ENCODE assay signal across 10 cellular contexts in the genomic region with DNA sequence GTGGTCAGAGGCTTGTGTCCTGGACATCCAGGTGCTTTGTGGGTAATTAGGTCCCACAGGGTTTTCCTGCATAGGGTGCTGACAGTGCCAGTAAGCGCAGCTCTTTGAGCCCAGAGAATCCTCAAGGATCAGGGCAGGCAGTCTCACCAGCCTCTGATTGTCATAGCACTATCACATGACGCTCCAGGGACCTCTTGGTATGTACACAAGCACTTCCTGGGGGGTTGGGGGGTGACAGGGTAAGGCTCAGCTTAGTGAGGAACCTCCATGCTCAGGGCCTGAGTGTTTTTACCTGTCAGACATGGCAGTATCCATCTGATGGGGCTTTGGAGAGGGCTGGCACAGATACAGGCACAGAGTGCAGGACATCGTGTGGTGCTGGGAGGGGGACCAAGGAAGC. TPM values are rescaled to one million over a fixed set of nuclear protein-coding genes. Genes with fewer than 3 reads are reported as not detected.
DNase-seq lines count a peak whose midpoint lies in the region; ATAC-seq and TF ChIP-seq lines count a peak whose summit lies in the region.
"Had no signal": no experiment of that assay in that cellular context is flagged by ENCODE, and none has a peak within 500 bp of the region (broad histone marks: within the 10 kb centered on the region; RNA-seq: fewer than 3 reads in every experiment).

No MANE protein-coding gene starts in this region.

- peaks cover 14% of the 10 kb centered on the region for H3K79me2 ChIP-seq in SK-N-SH (ENCODE audit: insufficient read depth)

- TF ChIP-seq RAD21 in SK-N-SH (IDR thresholded peaks at IDR 0.05; ENCODE audit: low read length), result no peak

- no peak overlapping the region for H3K9ac ChIP-seq in SK-N-SH

- no peaks in the 10 kb centered on the region for H4K20me1 ChIP-seq in SK-N-SH (ENCODE audit: insufficient read depth)

- POLR2A ChIA-PET in SK-N-SH (lab: Yijun Ruan, JAX), result no interaction called here

- no peak overlapping the region for H3K4me2 ChIP-seq in SK-N-SH

- H3K36me3 ChIP-seq in brain microvascular endothelial cell (replicated peaks), result no peaks in the 10 kb centered on the region
- peaks cover 0 to 5% of the 10 kb centered on the region in 2 experiments for H3K36me3 ChIP-seq in SK-N-SH (replicated peaks in 1 of 2; ENCODE audit: control insufficient read depth in 1 of 2, insufficient read depth in 2 of 2, low read length in 1 of 2)

- H3K27me3 ChIP-seq in brain microvascular endothelial cell (replicated peaks) (no peaks in the 10 kb centered on the region), SK-N-SH (ENCODE audit: insufficient read depth) (no peaks in the 10 kb centered on the region)

- no peaks in the 10 kb centered on the region for H3K9me2 ChIP-seq in SK-N-SH

- peak; percentile 39 for DNase-seq in HCEC 1CT
- DNase-seq in T-helper 1 cell, result peak in 3 of 5 donors; percentile 15 to 53 (median 44)
- peak; percentile 31 for DNase-seq in brain microvascular endothelial cell
- DNase-seq in renal cortical epithelial cell (ENCODE audit: low read depth), result peak; percentile 18
- DNase-seq in NCI-H1417 treated with DMSO at 0.1 percent for 48 hours (lab: John Stamatoyannopoulos, UW), result no peak
- DNase-seq in GOT3 (lab: John Stamatoyannopoulos, UW), result no peak
- DNase-seq in SK-N-SH, result no peak
- DNase-seq: NCI-H345, posterior cingulate gyrus had no signal

- no peak for TF ChIP-seq EP300 in SK-N-SH (IDR thresholded peaks at IDR 0.05; ENCODE audit: borderline replicate concordance in 1 of 2, low read depth in 1 of 2, low read length in 1 of 2)

- CTCF ChIA-PET in SK-N-SH (lab: Yijun Ruan, JAX), result interaction anchor here (0.7 to 5.6 kb wide), 4 partner anchors 21 to 93 kb away, joined by 3 to 46 read pairs (median 4); no protein-coding TSS in a partner anchor

- WGBS in SK-N-SH (ENCODE audit: low lambda C conversion rate), result 79% methylated on average over 2 of the region's 3 CpGs

- H3K4me3 ChIP-seq in brain microvascular endothelial cell (ENCODE audit: low read depth, low read length) (no peak overlapping the region), SK-N-SH (ENCODE audit: low read depth in 2 of 2, low read length in 1 of 2) (no peak overlapping the region)

- no peak for ATAC-seq in HG03159 (IDR thresholded peaks at IDR 0.05; ENCODE audit: unreplicated experiment)

- no peak overlapping the region for H2AFZ ChIP-seq in SK-N-SH (ENCODE audit: low read depth)

- no peaks in the 10 kb centered on the region for H3F3A ChIP-seq in SK-N-SH (replicated peaks; ENCODE audit: insufficient read depth)

- H3K9me3 ChIP-seq in SK-N-SH, result no peaks in the 10 kb centered on the region

- TF ChIP-seq CTCF in brain microvascular endothelial cell (IDR thresholded peaks at IDR 0.05; ENCODE audit: low read depth, low read length, missing control alignments) (no peak), SK-N-SH (IDR thresholded peaks at IDR 0.05) (no peak)

- no peak overlapping the region for H3K27ac ChIP-seq in brain microvascular endothelial cell
- no peak overlapping the region for H3K27ac ChIP-seq in SK-N-SH (ENCODE audit: low read depth in 2 of 2, low read length in 1 of 2)

- peaks cover 15 to 33% of the 10 kb centered on the region in 2 experiments; a peak in 3 of 4 replicates for H3K4me1 ChIP-seq in SK-N-SH (ENCODE audit: control insufficient read depth in 1 of 2, insufficient read depth in 2 of 2, low read depth in 1 of 2, low read length in 1 of 2)

- in situ Hi-C loops in brain microvascular endothelial cell (cut with HindIII; ENCODE audit: low pct_ligation_motif_present, low sequenced_read_pairs), result no loop called here

TF ChIP-seq in SK-N-SH, 30 proteins besides CTCF, POLR2A, EP300 and RAD21:
- TF ChIP-seq RCOR1 (IDR thresholded peaks at IDR 0.05; ENCODE audit: low read length) (no peak), TCF12 (IDR thresholded peaks at IDR 0.05) (no peak), FOXM1 (IDR thresholded peaks at IDR 0.05; ENCODE audit: low read depth) (no peak), TAF1 (IDR thresholded peaks at IDR 0.05; ENCODE audit: borderline replicate concordance, low read depth, low read length) (no peak), TEAD4 (IDR thresholded peaks at IDR 0.05; ENCODE audit: borderline replicate concordance, insufficient read depth) (no peak), NRF1 (IDR thresholded peaks at IDR 0.05; ENCODE audit: low read depth, low read length) (no peak), YY1 (IDR thresholded peaks at IDR 0.05; ENCODE audit: low read depth) (no peak), RXRA (IDR thresholded peaks at IDR 0.05; ENCODE audit: borderline replicate concordance, low read depth) (no peak), POLR2AphosphoS5 (IDR thresholded peaks at IDR 0.05; ENCODE audit: low read depth, low read length) (no peak), MEF2A (IDR thresholded peaks at IDR 0.05; ENCODE audit: borderline replicate concordance, low read depth) (no peak), SMC3 (IDR thresholded peaks at IDR 0.05; ENCODE audit: low read depth, low read length) (no peak), RFX5 (IDR thresholded peaks at IDR 0.05; ENCODE audit: low read length) (no peak)
- TF ChIP-seq, protein P1, sequence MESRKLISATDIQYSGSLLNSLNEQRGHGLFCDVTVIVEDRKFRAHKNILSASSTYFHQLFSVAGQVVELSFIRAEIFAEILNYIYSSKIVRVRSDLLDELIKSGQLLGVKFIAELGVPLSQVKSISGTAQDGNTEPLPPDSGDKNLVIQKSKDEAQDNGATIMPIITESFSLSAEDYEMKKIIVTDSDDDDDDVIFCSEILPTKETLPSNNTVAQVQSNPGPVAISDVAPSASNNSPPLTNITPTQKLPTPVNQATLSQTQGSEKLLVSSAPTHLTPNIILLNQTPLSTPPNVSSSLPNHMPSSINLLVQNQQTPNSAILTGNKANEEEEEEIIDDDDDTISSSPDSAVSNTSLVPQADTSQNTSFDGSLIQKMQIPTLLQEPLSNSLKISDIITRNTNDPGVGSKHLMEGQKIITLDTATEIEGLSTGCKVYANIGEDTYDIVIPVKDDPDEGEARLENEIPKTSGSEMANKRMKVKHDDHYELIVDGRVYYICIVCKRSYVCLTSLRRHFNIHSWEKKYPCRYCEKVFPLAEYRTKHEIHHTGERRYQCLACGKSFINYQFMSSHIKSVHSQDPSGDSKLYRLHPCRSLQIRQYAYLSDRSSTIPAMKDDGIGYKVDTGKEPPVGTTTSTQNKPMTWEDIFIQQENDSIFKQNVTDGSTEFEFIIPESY (IDR thresholded peaks at IDR 0.05; ENCODE audit: borderline replicate concordance, low read depth), result no peak
- TF ChIP-seq, protein P2, sequence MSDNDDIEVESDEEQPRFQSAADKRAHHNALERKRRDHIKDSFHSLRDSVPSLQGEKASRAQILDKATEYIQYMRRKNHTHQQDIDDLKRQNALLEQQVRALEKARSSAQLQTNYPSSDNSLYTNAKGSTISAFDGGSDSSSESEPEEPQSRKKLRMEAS (IDR thresholded peaks at IDR 0.05; ENCODE audit: low read depth), result no peak
- TF ChIP-seq, protein P3, sequence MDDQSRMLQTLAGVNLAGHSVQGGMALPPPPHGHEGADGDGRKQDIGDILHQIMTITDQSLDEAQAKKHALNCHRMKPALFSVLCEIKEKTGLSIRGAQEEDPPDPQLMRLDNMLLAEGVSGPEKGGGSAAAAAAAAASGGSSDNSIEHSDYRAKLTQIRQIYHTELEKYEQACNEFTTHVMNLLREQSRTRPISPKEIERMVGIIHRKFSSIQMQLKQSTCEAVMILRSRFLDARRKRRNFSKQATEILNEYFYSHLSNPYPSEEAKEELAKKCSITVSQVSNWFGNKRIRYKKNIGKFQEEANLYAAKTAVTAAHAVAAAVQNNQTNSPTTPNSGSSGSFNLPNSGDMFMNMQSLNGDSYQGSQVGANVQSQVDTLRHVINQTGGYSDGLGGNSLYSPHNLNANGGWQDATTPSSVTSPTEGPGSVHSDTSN (IDR thresholded peaks at IDR 0.05), result no peak
- TF ChIP-seq, protein P4, sequence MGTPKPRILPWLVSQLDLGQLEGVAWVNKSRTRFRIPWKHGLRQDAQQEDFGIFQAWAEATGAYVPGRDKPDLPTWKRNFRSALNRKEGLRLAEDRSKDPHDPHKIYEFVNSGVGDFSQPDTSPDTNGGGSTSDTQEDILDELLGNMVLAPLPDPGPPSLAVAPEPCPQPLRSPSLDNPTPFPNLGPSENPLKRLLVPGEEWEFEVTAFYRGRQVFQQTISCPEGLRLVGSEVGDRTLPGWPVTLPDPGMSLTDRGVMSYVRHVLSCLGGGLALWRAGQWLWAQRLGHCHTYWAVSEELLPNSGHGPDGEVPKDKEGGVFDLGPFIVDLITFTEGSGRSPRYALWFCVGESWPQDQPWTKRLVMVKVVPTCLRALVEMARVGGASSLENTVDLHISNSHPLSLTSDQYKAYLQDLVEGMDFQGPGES (IDR thresholded peaks at IDR 0.05; ENCODE audit: low read depth, low read length), result no peak

RNA-seq across cellular contexts. Expression of gene SUSD2, which starts 27.9 kb away (rescaled TPM):
- total RNA-seq in renal cortical epithelial cell, result 0.10 TPM in 1 of 2 replicates, not detected in the other
- polyA plus RNA-seq in SK-N-SH (2012; rRNA removed), result 0.76 and 0.82 TPM in 2 replicates
- polyA plus RNA-seq in SK-N-SH (2012; cell fraction: cytosol; rRNA removed), result 0.18 and 0.26 TPM in 2 replicates
- polyA plus RNA-seq in SK-N-SH (2012; cell fraction: nucleus; rRNA removed), result 1.7 and 2.2 TPM in 2 replicates

Comparison
In these comparisons a context has a peak if more than half of its experiments do, and no peak if none do; other contexts are left out.
1. DNase-seq: peak in HCEC 1CT (single experiment), T-helper 1 cell (3 of 5), brain microvascular endothelial cell (single experiment) and renal cortical epithelial cell (single experiment); none in NCI-H1417 treated with DMSO at 0.1 percent for 48 hours (single experiment), GOT3 (single experiment) and SK-N-SH (single experiment).